In the genomic region with DNA sequence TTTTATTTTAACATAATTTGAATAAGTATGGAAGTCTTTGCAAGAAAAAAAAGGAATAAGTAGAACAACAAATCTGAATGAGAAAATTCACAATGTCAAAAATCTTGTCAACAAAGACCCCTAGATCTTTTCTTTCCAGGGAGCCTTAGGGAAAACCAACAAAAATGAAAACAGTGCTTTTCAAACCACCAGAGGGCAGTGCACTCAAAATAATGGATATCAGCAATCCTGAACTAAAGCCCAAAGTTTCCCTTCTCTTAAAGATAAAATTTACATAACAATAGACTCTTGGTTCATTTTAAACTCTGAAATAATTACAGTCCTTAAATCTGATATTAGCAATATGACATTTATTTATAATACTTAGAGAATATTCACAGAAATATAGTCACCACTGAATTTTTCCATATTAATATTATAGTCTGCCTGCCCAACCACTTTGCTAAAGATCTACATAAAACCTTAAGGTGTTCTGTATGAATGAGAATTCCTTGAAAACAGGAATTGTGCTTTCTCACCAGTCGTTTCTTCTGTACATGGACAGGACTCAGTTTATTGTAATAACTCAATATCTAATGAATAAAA, we compare ENCODE assay signal across 8 cellular contexts.
DNase-seq lines count a peak whose midpoint lies in the region; ATAC-seq, FAIRE-seq and TF ChIP-seq lines count a peak whose summit lies in the region.

No MANE protein-coding gene starts in this region.

- TF ChIP-seq RAD21 in HepG2 (CRISPR knock-in tag; IDR thresholded peaks at IDR 0.05), result peak; percentile 64; the same call in 1 of the 2 replicates

- WGBS in HepG2 (ENCODE audit: low lambda C conversion rate), result 2% methylated on average over 1 of the region's 1 CpG

- H3K4me3 ChIP-seq in HepG2 (replicated peaks in 1 of 3; ENCODE audit: insufficient read depth in 1 of 3, low read depth in 2 of 3, low read length in 3 of 3), result no peak overlapping the region

- no peak for TF ChIP-seq POLR2A in HepG2 (IDR thresholded peaks at IDR 0.05; ENCODE audit: insufficient read depth in 1 of 2, low read depth in 2 of 2, low read length in 2 of 2)

- H3K4me1 ChIP-seq in HepG2 (ENCODE audit: insufficient read depth, low read length), result no peaks in the 10 kb centered on the region

- peak; percentile 57; the same call in 2 of the 3 replicates for ATAC-seq in HepG2
- no peak for ATAC-seq in GM18909 (IDR thresholded peaks at IDR 0.05; ENCODE audit: poor library complexity, unreplicated experiment)

- CTCF ChIA-PET in HepG2 (lab: Yijun Ruan, JAX; ENCODE audit: low intra/inter-chr PET ratio, low total read pairs), result interaction anchor here (3.8 kb wide), 1 partner anchor 312 kb away, joined by 60 read pairs; no protein-coding TSS in a partner anchor

- H3K27me3 ChIP-seq in HepG2 (ENCODE audit: control insufficient read depth in 1 of 2, insufficient read depth in 2 of 2, low read length in 2 of 2), result no peaks in the 10 kb centered on the region

- no peaks in the 10 kb centered on the region for H3K9me3 ChIP-seq in HepG2 (ENCODE audit: low read length)

- FAIRE-seq in HepG2 (lab: Jason Lieb, UNC), result peak; percentile 68

- H3K27ac ChIP-seq in HepG2 (ENCODE audit: extremely low read length, insufficient read depth, low read length), result no peak overlapping the region

- peak; percentile 76 for TF ChIP-seq CTCF in HepG2 (CRISPR knock-in tag; IDR thresholded peaks at IDR 0.05)

- POLR2A ChIA-PET in HepG2 (lab: Yijun Ruan, JAX), result no interaction called here

- no peaks in the 10 kb centered on the region for H4K20me1 ChIP-seq in HepG2 (ENCODE audit: insufficient read depth, low read length)

- peak; percentile 22 for DNase-seq in Caki2 (ENCODE audit: low read depth)
- DNase-seq in HCEC 1CT, result peak; percentile 43
- peak; percentile 30 for DNase-seq in NCI-H446 treated with DMSO at 0.1 percent for 48 hours (lab: John Stamatoyannopoulos, UW)
- peak; percentile 2 for DNase-seq in brain pericyte (ENCODE audit: low read depth, low spot score)
- DNase-seq in HepG2 (ENCODE audit: low spot score), result peak; percentile 42
- no peak for DNase-seq in T-helper 9 cell
- no peak for DNase-seq in activated CD4-positive, alpha-beta T cell treated with anti-CD3 and anti-CD28 coated beads for 1 hour

- intact Hi-C loops in HepG2 (cut with micrococcal nuclease; ENCODE audit: unreplicated experiment), result loop anchor here (1.0 kb wide), 1 partner anchor 312 kb away; no protein-coding TSS in a partner anchor

- H3K9ac ChIP-seq in HepG2 (ENCODE audit: insufficient read depth, low read depth, low read length), result no peak overlapping the region

- in situ Hi-C loops in Caki2 (cut with HindIII; ENCODE audit: low pct_unique_long_range_greater_than_20kb, low sequenced_read_pairs), result no loop called here
- in situ Hi-C loops in HepG2 (cut with HindIII; ENCODE audit: extremely low pct_ligation_motif_present, low pct_unique_long_range_greater_than_20kb), result loop anchor here (5.0 kb wide), 1 partner anchor 312 kb away; no protein-coding TSS in a partner anchor

- no peaks in the 10 kb centered on the region for H3K79me2 ChIP-seq in HepG2 (ENCODE audit: insufficient read depth, low read length)

- no peak overlapping the region for H3K4me2 ChIP-seq in HepG2 (ENCODE audit: low read depth, low read length)

- H2AFZ ChIP-seq in HepG2 (ENCODE audit: low read length), result no peak overlapping the region

- no TSS peak for BruUV-seq in HepG2 (replicated peaks; lab: Mats Ljungman, UMichigan)

- TF ChIP-seq EP300 in HepG2 (IDR thresholded peaks at IDR 0.05; ENCODE audit: low read depth in 2 of 2, low read length in 2 of 2) (no peak), HepG2 (CRISPR knock-in tag; IDR thresholded peaks at IDR 0.05; ENCODE audit: borderline replicate concordance) (no peak)

- H3K36me3 ChIP-seq in HepG2 (replicated peaks in 1 of 2; ENCODE audit: control insufficient read depth in 1 of 2, insufficient read depth in 2 of 2, low read length in 2 of 2), result no peaks in the 10 kb centered on the region

TF ChIP-seq in HepG2, 621 proteins besides CTCF, POLR2A, EP300 and RAD21:
- TF ChIP-seq SMAD3 (CRISPR knock-in tag; IDR thresholded peaks at IDR 0.05), result 0 out of 2 replicates have a peak, but pooled peaks have one; percentile 61
- TF ChIP-seq SMC3 (IDR thresholded peaks at IDR 0.05; ENCODE audit: low read length), result peak; percentile 91
- peak; percentile 91 for TF ChIP-seq STAG1 (CRISPR knock-in tag; IDR thresholded peaks at IDR 0.05)
- TF ChIP-seq ZNF629 (CRISPR knock-in tag; conservative IDR thresholded peaks at IDR 0.05), result no peak

Comparison
In these comparisons a context has a peak if more than half of its experiments do, and no peak if none do; other contexts are left out.
1. DNase-seq: peak in Caki2 (single experiment), HCEC 1CT (single experiment), NCI-H446 treated with DMSO at 0.1 percent for 48 hours (single experiment), brain pericyte (single experiment) and HepG2 (single experiment); none in T-helper 9 cell (single experiment) and activated CD4-positive, alpha-beta T cell treated with anti-CD3 and anti-CD28 coated beads for 1 hour (single experiment).